8 cellular contexts compared by ENCODE assay signal in genomic region chr6:149233056-149233715, GRCh38.
A peak's percentile ranks its signal among the peaks of the same experiment; 100 is the strongest.
DNase-seq lines count a peak whose midpoint lies in the region; ATAC-seq and TF ChIP-seq lines count a peak whose summit lies in the region.

No MANE protein-coding gene starts in this region.

- H3K27me3 ChIP-seq in H7 (ENCODE audit: control insufficient read depth, insufficient read depth, low read length) (no peaks in the 10 kb centered on the region), transverse colon (no peaks in the 10 kb centered on the region), ascending aorta (no peaks in the 10 kb centered on the region), sigmoid colon (no peaks in the 10 kb centered on the region)

- H3K4me1 ChIP-seq in transverse colon, result peaks cover 0 to 20% (median 7%) of the 10 kb centered on the region in 4 donors
- no peaks in the 10 kb centered on the region for H3K4me1 ChIP-seq in ascending aorta
- peaks cover 0 to 25% (median 17%) of the 10 kb centered on the region in 4 donors for H3K4me1 ChIP-seq in sigmoid colon

- no peaks in the 10 kb centered on the region for H3K27me3 Mint-ChIP-seq in T-helper 17 cell
- H3K27me3 Mint-ChIP-seq in MCF 10A (ENCODE audit: insufficient read depth, unreplicated experiment), result no peaks in the 10 kb centered on the region

- peak overlapping the region; percentile 98 for H3K27ac Mint-ChIP-seq in T-helper 17 cell
- H3K27ac Mint-ChIP-seq in MCF 10A (ENCODE audit: low read depth, unreplicated experiment), result peak overlapping the region; percentile 62

- POLR2A ChIA-PET in HEK293T (lab: Yijun Ruan, JAX), result no interaction called here
- POLR2A ChIA-PET in MCF 10A (lab: Yijun Ruan, JAX), result no interaction called here

- intact Hi-C loops in MCF 10A (cut with micrococcal nuclease) (no loop called here), transverse colon (cut with DNase I; ENCODE audit: low total_unique reads) (no loop called here), ascending aorta (cut with DNase I) (no loop called here), sigmoid colon (cut with DNase I) (loop anchor here (5.0 kb wide), 1 partner anchor 79 kb away; no protein-coding TSS in a partner anchor)

- TF ChIP-seq CTCF in MCF 10A (IDR thresholded peaks at IDR 0.05; ENCODE audit: unreplicated experiment) (no peak), omental fat pad (IDR thresholded peaks at IDR 0.05) (no peak), transverse colon (IDR thresholded peaks at IDR 0.05) (no peak), ascending aorta (IDR thresholded peaks at IDR 0.05) (no peak), sigmoid colon (IDR thresholded peaks at IDR 0.05) (no peak)

- H3K36me3 Mint-ChIP-seq in T-helper 17 cell (ENCODE audit: low read depth), result peaks cover 3% of the 10 kb centered on the region
- no peaks in the 10 kb centered on the region for H3K36me3 Mint-ChIP-seq in MCF 10A (ENCODE audit: insufficient read depth, unreplicated experiment)

- H3K4me1 Mint-ChIP-seq in T-helper 17 cell (peaks cover 40% of the 10 kb centered on the region), MCF 10A (ENCODE audit: insufficient read depth, unreplicated experiment) (peaks cover 38% of the 10 kb centered on the region)

- peak; percentile 49 for DNase-seq in HEK293T (ENCODE audit: extremely low spot score)
- peak in 2 of 3 donors; percentile 22 to 45 for DNase-seq in T-helper 17 cell
- DNase-seq in MCF 10A (ENCODE audit: unreplicated experiment), result peak; percentile 81
- no peak for DNase-seq in omental fat pad (ENCODE audit: low spot score)
- no peak for DNase-seq in H7
- DNase-seq in transverse colon, result no peak
- no peak for DNase-seq in ascending aorta (ENCODE audit: low spot score in 2 of 2)
- no peak for DNase-seq in sigmoid colon

- in situ Hi-C loops in transverse colon (cut with MboI; ENCODE audit: low pct_ligation_motif_present in 1 of 4, low pct_unique_long_range_greater_than_20kb in 1 of 4, low sequenced_read_pairs in 3 of 4), result no loop called here

- CTCF ChIA-PET in HEK293T (lab: Yijun Ruan, JAX) (no interaction called here), MCF 10A (lab: Yijun Ruan, JAX) (interaction anchor here (0.8 to 1.6 kb wide), 2 partner anchors 44 to 199 kb away, joined by 3 to 10 read pairs; no protein-coding TSS in a partner anchor)

- H3K9me3 ChIP-seq in T-helper 17 cell (ENCODE audit: control insufficient read depth, low read length, poor library complexity, severe bottlenecking), result no peaks in the 10 kb centered on the region
- no peaks in the 10 kb centered on the region for H3K9me3 ChIP-seq in transverse colon
- no peaks in the 10 kb centered on the region for H3K9me3 ChIP-seq in ascending aorta
- H3K9me3 ChIP-seq in sigmoid colon, result no peaks in the 10 kb centered on the region

- TF ChIP-seq EP300 in transverse colon (IDR thresholded peaks at IDR 0.05; ENCODE audit: low read depth) (no peak), sigmoid colon (IDR thresholded peaks at IDR 0.05) (no peak)

- H3K27ac ChIP-seq in transverse colon, result no peak overlapping the region
- H3K27ac ChIP-seq in ascending aorta, result no peak overlapping the region
- H3K27ac ChIP-seq in sigmoid colon, result no peak overlapping the region

- no peaks in the 10 kb centered on the region for H3K9me3 Mint-ChIP-seq in MCF 10A (ENCODE audit: unreplicated experiment)

- no peak overlapping the region for H3K4me3 ChIP-seq in H7 (ENCODE audit: insufficient read depth, low read depth, low read length)
- no peak overlapping the region for H3K4me3 ChIP-seq in transverse colon
- no peak overlapping the region for H3K4me3 ChIP-seq in ascending aorta
- no peak overlapping the region for H3K4me3 ChIP-seq in sigmoid colon

- peak; percentile 48 for ATAC-seq in T-helper 17 cell
- peak; percentile 9 for ATAC-seq in omental fat pad (ENCODE audit: low FRiP score)

- BruUV-seq in MCF 10A (replicated peaks; lab: Mats Ljungman, UMichigan), result no TSS peak

- TF ChIP-seq POLR2A in transverse colon (IDR thresholded peaks at IDR 0.05), result no peak
- no peak for TF ChIP-seq POLR2A in sigmoid colon (IDR thresholded peaks at IDR 0.05)

- H3K4me3 Mint-ChIP-seq in T-helper 17 cell (peak overlapping the region; percentile 80), MCF 10A (ENCODE audit: unreplicated experiment) (no peak overlapping the region)

- H3K36me3 ChIP-seq in H7 (replicated peaks; ENCODE audit: control insufficient read depth, insufficient read depth, low read length) (no peaks in the 10 kb centered on the region), transverse colon (no peaks in the 10 kb centered on the region), ascending aorta (no peaks in the 10 kb centered on the region), sigmoid colon (no peaks in the 10 kb centered on the region)

- WGBS in transverse colon (ENCODE audit: low coverage in 1 of 2), 2 donors, result 92 to 100% methylated on average over 1 to 7 of the region's 7 CpGs
- 86 to 87% methylated on average over 7 of the region's 7 CpGs for WGBS in sigmoid colon, 2 donors

TF ChIP-seq in HEK293T, 16 proteins besides CTCF, POLR2A, EP300 and RAD21:
- TF ChIP-seq BHLHE40 (IDR thresholded peaks at IDR 0.05; ENCODE audit: borderline replicate concordance), result no peak
- no peak for TF ChIP-seq LEF1 (IDR thresholded peaks at IDR 0.05; ENCODE audit: borderline replicate concordance)
- TF ChIP-seq ELF4 (IDR thresholded peaks at IDR 0.05), result no peak
- no peak for TF ChIP-seq ARNT (IDR thresholded peaks at IDR 0.05)
- no peak for TF ChIP-seq SUZ12 (IDR thresholded peaks at IDR 0.05)
- no peak for TF ChIP-seq HDGF (IDR thresholded peaks at IDR 0.05; ENCODE audit: borderline replicate concordance)
- no peak for TF ChIP-seq L3MBTL2 (conservative IDR thresholded peaks at IDR 0.05)
- TF ChIP-seq, protein P1, sequence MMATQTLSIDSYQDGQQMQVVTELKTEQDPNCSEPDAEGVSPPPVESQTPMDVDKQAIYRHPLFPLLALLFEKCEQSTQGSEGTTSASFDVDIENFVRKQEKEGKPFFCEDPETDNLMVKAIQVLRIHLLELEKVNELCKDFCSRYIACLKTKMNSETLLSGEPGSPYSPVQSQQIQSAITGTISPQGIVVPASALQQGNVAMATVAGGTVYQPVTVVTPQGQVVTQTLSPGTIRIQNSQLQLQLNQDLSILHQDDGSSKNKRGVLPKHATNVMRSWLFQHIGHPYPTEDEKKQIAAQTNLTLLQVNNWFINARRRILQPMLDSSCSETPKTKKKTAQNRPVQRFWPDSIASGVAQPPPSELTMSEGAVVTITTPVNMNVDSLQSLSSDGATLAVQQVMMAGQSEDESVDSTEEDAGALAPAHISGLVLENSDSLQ (IDR thresholded peaks at IDR 0.05), result no peak
- no peak for TF ChIP-seq CTBP1 (IDR thresholded peaks at IDR 0.05; ENCODE audit: borderline replicate concordance)
- no peak for TF ChIP-seq FOXA1 (IDR thresholded peaks at IDR 0.05)
- TF ChIP-seq FOXM1 (IDR thresholded peaks at IDR 0.05; ENCODE audit: borderline replicate concordance), result no peak
- no peak for TF ChIP-seq TARDBP (IDR thresholded peaks at IDR 0.05)
- TF ChIP-seq NFRKB (IDR thresholded peaks at IDR 0.05), result no peak
- no peak for TF ChIP-seq SP1 (IDR thresholded peaks at IDR 0.05)
- no peak for TF ChIP-seq FOXK2 (IDR thresholded peaks at IDR 0.05)
- TF ChIP-seq ZNF384 (IDR thresholded peaks at IDR 0.05), result no peak
TF ChIP-seq in HEK293T: peak in this region for 0.

Comparison
In these comparisons a context has a peak if more than half of its experiments do, and no peak if none do; other contexts are left out.
1. DNase-seq: peak in HEK293T (single experiment), T-helper 17 cell (2 of 3) and MCF 10A (single experiment); none in omental fat pad (single experiment), H7 (single experiment), transverse colon (single experiment), ascending aorta (0 of 2) and sigmoid colon (single experiment).